In genomic region chr20:7980332-7981046, GRCh38 we compare ENCODE assay signal across 8 cellular contexts. TPM values are rescaled to one million over a fixed set of nuclear protein-coding genes. Genes with fewer than 3 reads are reported as not detected.
DNase-seq lines count a peak whose midpoint lies in the region; ATAC-seq, FAIRE-seq and TF ChIP-seq lines count a peak whose summit lies in the region.

No MANE protein-coding gene starts in this region.

- no peaks in the 10 kb centered on the region for H3K9me3 ChIP-seq in right lobe of liver

- peak overlapping the region; percentile 55 to 83 (median 59) for H3K27ac ChIP-seq in right lobe of liver

- H3K36me3 ChIP-seq in bronchial epithelial cell (ENCODE audit: control insufficient read depth, insufficient read depth, low read length) (no peaks in the 10 kb centered on the region), right lobe of liver (no peaks in the 10 kb centered on the region)

- H3K4me1 ChIP-seq in right lobe of liver: peaks cover 0 to 30% (median 8%) of the 10 kb centered on the region in 4 donors

- WGBS in right lobe of liver (ENCODE audit: insufficient coverage, low coverage, low lambda C conversion rate, missing lambda C conversion rate): 42% methylated on average over 9 of the region's 10 CpGs

- FAIRE-seq in bronchial epithelial cell (lab: Jason Lieb, UNC): no peak

- peak; percentile 48 for DNase-seq in AG10803 (ENCODE audit: low read depth)
- DNase-seq in NCI-H748 treated with DMSO at 0.1 percent for 48 hours (lab: John Stamatoyannopoulos, UW): peak; percentile 62
- peak; percentile 37 for DNase-seq in bronchial epithelial cell (ENCODE audit: low read depth)
- DNase-seq in right lobe of liver: no peak
- no peak for DNase-seq in activated effector memory CD4-positive, alpha-beta T cell treated with anti-CD3 and anti-CD28 coated beads, Interleukin-2, amount 50 U/mL, for 16 hours
- no peak for DNase-seq in central memory CD4-positive, alpha-beta T cell

- ATAC-seq in HG02759 (IDR thresholded peaks at IDR 0.05; ENCODE audit: unreplicated experiment) (peak; percentile 65), right lobe of liver (peak; percentile 89 to 92 (median 91))

- no peak for TF ChIP-seq POLR2A in right lobe of liver (IDR thresholded peaks at IDR 0.05)

- H3K4me3 ChIP-seq in AG10803 (ENCODE audit: low read length) (no peak overlapping the region), bronchial epithelial cell (ENCODE audit: low read depth, low read length) (no peak overlapping the region), right lobe of liver (peak overlapping the region in 2 of 3 donors; percentile 14 to 18)

- peak; percentile 65 for TF ChIP-seq CTCF in AG10803 (conservative IDR thresholded peaks at IDR 0.05; ENCODE audit: low read length)
- peak; percentile 54 for TF ChIP-seq CTCF in GM12873 (IDR thresholded peaks at IDR 0.05; ENCODE audit: insufficient read depth, low read depth, low read length, missing control alignments)
- peak; percentile 43 for TF ChIP-seq CTCF in bronchial epithelial cell (IDR thresholded peaks at IDR 0.05; ENCODE audit: insufficient read depth, low read length, severe bottlenecking)
- TF ChIP-seq CTCF in right lobe of liver (IDR thresholded peaks at IDR 0.05): peak; percentile 42 to 60 (median 49)

- intact Hi-C loops in right lobe of liver (cut with DNase I): no loop called here

- H3K27me3 ChIP-seq in bronchial epithelial cell (ENCODE audit: control insufficient read depth, insufficient read depth, low read length): no peaks in the 10 kb centered on the region
- H3K27me3 ChIP-seq in right lobe of liver: no peaks in the 10 kb centered on the region

RNA-seq across cellular contexts. Expression of gene TMX4, which starts 39.1 kb away (rescaled TPM):
- total RNA-seq in bronchial epithelial cell: 11.6 and 19.5 TPM in 2 replicates
- 10 to 100 TPM; 24.6 to 27.7 (median 25.7) TPM for total RNA-seq in right lobe of liver

RNA-seq across cellular contexts. Expression of gene HAO1, which starts 40.2 kb away (rescaled TPM):
- total RNA-seq in bronchial epithelial cell: not detected in 2 replicates
- total RNA-seq in right lobe of liver: 100 to 1,000 TPM; 132 to 243 (median 171) TPM

Comparison
In these comparisons a context has a peak if more than half of its experiments do, and no peak if none do; other contexts are left out.
1. DNase-seq: peak in AG10803 (single experiment), NCI-H748 treated with DMSO at 0.1 percent for 48 hours (single experiment) and bronchial epithelial cell (single experiment); none in right lobe of liver (0 of 3), activated effector memory CD4-positive, alpha-beta T cell treated with anti-CD3 and anti-CD28 coated beads, Interleukin-2, amount 50 U/mL, for 16 hours (single experiment) and central memory CD4-positive, alpha-beta T cell (single experiment).
2. H3K4me3 ChIP-seq: peak in right lobe of liver (2 of 3); none in AG10803 (single experiment) and bronchial epithelial cell (single experiment).
3. RNA of gene HAO1, which starts 40.2 kb away (total RNA-seq): 132 to 243 TPM in right lobe of liver; not detected in bronchial epithelial cell; every median in the first group is over 100 times any median in the second.
4. Peak in every context shown above with its lines, with median percentiles within 50 percentile points of each other: CTCF ChIP-seq.